In genomic region chr18:519019-519879, GRCh38 we compare ENCODE assay signal across 1 cellular context.
TF ChIP-seq lines count a peak whose summit lies in the region.

No MANE protein-coding gene starts in this region.

TF ChIP-seq in K562, 482 proteins besides CTCF, POLR2A, EP300 and RAD21 (continued from another document and continues in another):
- TF ChIP-seq DIDO1 (tag; IDR thresholded peaks at IDR 0.05; ENCODE audit: low read depth) (peak; percentile 61; the same call in 1 of the 2 replicates), MAZ (CRISPR knock-in tag; conservative IDR thresholded peaks at IDR 0.05 in 1 of 2, IDR thresholded peaks at IDR 0.05 in 1 of 2) (peak; percentile 22 to 58; a peak in 2 of 4 replicates), SREBF1 (IDR thresholded peaks at IDR 0.05; ENCODE audit: borderline replicate concordance, low read depth, low read length) (no peak), E2F1 (CRISPR knock-in tag; IDR thresholded peaks at IDR 0.05) (peak; percentile 58; the same call in 1 of the 2 replicates), ZNF23 (CRISPR knock-in tag; IDR thresholded peaks at IDR 0.05) (no peak), TBL1XR1 (IDR thresholded peaks at IDR 0.05; ENCODE audit: low read length in 2 of 2) (no peak), ZNF217 (CRISPR knock-in tag; IDR thresholded peaks at IDR 0.05) (no peak), TRIM25 (IDR thresholded peaks at IDR 0.05; ENCODE audit: borderline replicate concordance) (no peak), CHCHD3 (CRISPR knock-in tag; IDR thresholded peaks at IDR 0.05) (no peak), ZNF57 (CRISPR knock-in tag; IDR thresholded peaks at IDR 0.05) (0 out of 2 replicates have a peak, but pooled peaks have one; percentile 71), KLF13 (tag; IDR thresholded peaks at IDR 0.05; ENCODE audit: borderline replicate concordance, low read depth) (no peak), POLR3G (IDR thresholded peaks at IDR 0.05; ENCODE audit: extremely low read depth, insufficient read length, insufficient replicate concordance) (no peak), PTRF (tag; IDR thresholded peaks at IDR 0.05) (peak; percentile 56; the same call in 1 of the 2 replicates), ZC3H8 (IDR thresholded peaks at IDR 0.05) (no peak), HMGN3 (IDR thresholded peaks at IDR 0.05; ENCODE audit: borderline replicate concordance, extremely low read depth, insufficient read length, low read depth, low read length) (no peak), DACH1 (IDR thresholded peaks at IDR 0.05; ENCODE audit: partially characterized antibody) (no peak), ZHX1 (conservative IDR thresholded peaks at IDR 0.05; ENCODE audit: low read length) (no peak), ZNF133 (CRISPR knock-in tag; IDR thresholded peaks at IDR 0.05) (no peak), NFATC3 (IDR thresholded peaks at IDR 0.05) (0 out of 2 replicates have a peak, but pooled peaks have one; percentile 21), CHAMP1 (IDR thresholded peaks at IDR 0.05) (no peak), GTF2F1 (IDR thresholded peaks at IDR 0.05; ENCODE audit: low read depth, low read length) (no peak), ATF3 (IDR thresholded peaks at IDR 0.05) (peak; percentile 31; the same call in 1 of the 2 replicates), ATF3 (CRISPR knock-in tag; conservative IDR thresholded peaks at IDR 0.05) (no peak), ILF3 (IDR thresholded peaks at IDR 0.05; ENCODE audit: borderline replicate concordance) (no peak), PHF8 (IDR thresholded peaks at IDR 0.05; ENCODE audit: borderline replicate concordance, low read length) (peak; percentile 35; the same call in 1 of the 2 replicates), ZSCAN32 (CRISPR knock-in tag; IDR thresholded peaks at IDR 0.05) (no peak), EP400 (IDR thresholded peaks at IDR 0.05) (peak; percentile 35; the same call in 1 of the 2 replicates), SOX6 (IDR thresholded peaks at IDR 0.05) (peak; percentile 49), TAL1 (IDR thresholded peaks at IDR 0.05) (no peak), ZNF184 (CRISPR knock-in tag; IDR thresholded peaks at IDR 0.05) (no peak), ZNF316 (IDR thresholded peaks at IDR 0.05) (peak; percentile 94), VEZF1 (CRISPR knock-in tag; IDR thresholded peaks at IDR 0.05) (no peak), YY1 (IDR thresholded peaks at IDR 0.05; ENCODE audit: borderline replicate concordance in 1 of 3, control insufficient read depth in 1 of 3, extremely low read depth in 1 of 3, insufficient read depth in 3 of 3, insufficient read length in 1 of 3, insufficient replicate concordance in 2 of 3, low read depth in 1 of 3, low read length in 2 of 3) (no peak), ZNF655 (CRISPR knock-in tag; IDR thresholded peaks at IDR 0.05) (no peak), GABPA (tag; conservative IDR thresholded peaks at IDR 0.05; ENCODE audit: low read depth) (no peak; the same call in 1 of the 2 replicates), HDAC6 (IDR thresholded peaks at IDR 0.05; ENCODE audit: low read depth, low read length) (no peak), ZNF436 (CRISPR knock-in tag; IDR thresholded peaks at IDR 0.05) (no peak), GTF3C2 (IDR thresholded peaks at IDR 0.05; ENCODE audit: borderline replicate concordance, extremely low read depth, insufficient read length) (no peak), NR0B1 (IDR thresholded peaks at IDR 0.05; ENCODE audit: partially characterized antibody) (no peak), NFIC (IDR thresholded peaks at IDR 0.05) (peak; percentile 79), CREB3 (tag; conservative IDR thresholded peaks at IDR 0.05; ENCODE audit: low read depth) (peak; percentile 87; the same call in 1 of the 2 replicates), KAT8 (IDR thresholded peaks at IDR 0.05; ENCODE audit: low read depth) (no peak), TCF7L2 (IDR thresholded peaks at IDR 0.05; ENCODE audit: low read depth, low read length) (no peak), TCF7 (IDR thresholded peaks at IDR 0.05; ENCODE audit: borderline replicate concordance) (no peak), DLX4 (CRISPR knock-in tag; IDR thresholded peaks at IDR 0.05) (no peak), NELFE (IDR thresholded peaks at IDR 0.05; ENCODE audit: insufficient read depth, insufficient read length) (no peak)
